In genomic region chr2:114160263-114161001, GRCh38 we compare ENCODE assay signal across 1 cellular context.
TF ChIP-seq lines count a peak whose summit lies in the region.

No MANE protein-coding gene starts in this region.

TF ChIP-seq in HepG2, 621 proteins besides CTCF, POLR2A, EP300 and RAD21 (continued from another document):
- TF ChIP-seq PAXIP1 (CRISPR knock-in tag; conservative IDR thresholded peaks at IDR 0.05) = peak; percentile 48
- TF ChIP-seq ATF7 (IDR thresholded peaks at IDR 0.05) = no peak
- no peak for TF ChIP-seq ATF7 (CRISPR knock-in tag; IDR thresholded peaks at IDR 0.05)
